In genomic region chr6:37006793-37007339, GRCh38 we compare ENCODE assay signal across 12 cellular contexts. TPM values are rescaled to one million over a fixed set of nuclear protein-coding genes. Genes with fewer than 3 reads are reported as not detected.
DNase-seq lines count a peak whose midpoint lies in the region; ATAC-seq, FAIRE-seq and TF ChIP-seq lines count a peak whose summit lies in the region.
"Had no signal": no experiment of that assay in that cellular context is flagged by ENCODE, and none has a peak within 500 bp of the region (broad histone marks: within the 10 kb centered on the region; RNA-seq: fewer than 3 reads in every experiment).

No MANE protein-coding gene starts in this region.

- WGBS in K562 (ENCODE audit: insufficient coverage, low coverage, missing lambda C conversion rate) = 11% methylated on average over 5 of the region's 5 CpGs

- H3K4me1 ChIP-seq in BLaER1 (peaks cover 93% of the 10 kb centered on the region), HEK293 (ENCODE audit: control insufficient read depth, insufficient read depth, low read length) (no peaks in the 10 kb centered on the region), K562 (replicated peaks in 1 of 2; ENCODE audit: control insufficient read depth in 2 of 2, insufficient read depth in 2 of 2, low read length in 2 of 2) (peaks cover 2 to 16% of the 10 kb centered on the region in 2 experiments; a peak in 4 of 5 replicates), muscle layer of colon (ENCODE audit: insufficient read depth, low read length) (no peaks in the 10 kb centered on the region)

- CTCF ChIA-PET in HEK293 (lab: Yijun Ruan, JAX) (interaction anchor here (0.7 to 2.9 kb wide), 12 partner anchors 12 to 887 kb away, joined by 3 to 50 read pairs (median 4); no protein-coding TSS in a partner anchor), K562 (lab: Yijun Ruan, JAX; ENCODE audit: low intra/inter-chr PET ratio) (interaction anchor here (1.4 kb wide), 1 partner anchor 12 kb away, joined by 3 read pairs; no protein-coding TSS in a partner anchor)

- no peak for FAIRE-seq in K562 (lab: Jason Lieb, UNC)
- FAIRE-seq: bronchial epithelial cell had no signal

- POLR2A ChIA-PET in HEK293 (lab: Yijun Ruan, JAX) = interaction anchor here (0.5 to 1.8 kb wide), 5 partner anchors 9 to 132 kb away, joined by 3 to 20 read pairs (median 5); partner anchors contain the start of genes MTCH1 and PPIL1
- POLR2A ChIA-PET in K562 (lab: Yijun Ruan, JAX) = interaction anchor here (0.5 to 2.1 kb wide), 10 partner anchors 8 to 877 kb away, joined by 3 to 14 read pairs (median 3); no protein-coding TSS in a partner anchor

- H3K9ac ChIP-seq in BLaER1 (no peak overlapping the region), K562 (ENCODE audit: insufficient read depth in 1 of 2, low read depth in 2 of 2, low read length in 2 of 2) (no peak overlapping the region), muscle layer of colon (ENCODE audit: low read length) (no peak overlapping the region)

- TF ChIP-seq CTCF in HEK293 (tag by site-specific recombination; IDR thresholded peaks at IDR 0.05) (no peak), K562 (IDR thresholded peaks at IDR 0.05 in 2 of 3, conservative IDR thresholded peaks at IDR 0.05 in 1 of 3; ENCODE audit: insufficient read depth in 2 of 3, low read depth in 1 of 3, low read length in 3 of 3) (no peak)

- DNase-seq in K562 (ENCODE audit: extremely low read depth in 1 of 4, low spot score in 3 of 4) (no peak), NCI-H1417 (lab: John Stamatoyannopoulos, UW) (no peak), GDM1 (lab: John Stamatoyannopoulos, UW) (no peak), NCI-H526 treated with DMSO at 0.1 percent for 48 hours (lab: John Stamatoyannopoulos, UW) (no peak)
- DNase-seq: activated CD8-positive, alpha-beta memory T cell treated with anti-CD3 and anti-CD28 coated beads for 24 hours had no signal

- ATAC-seq in K562 = no peak
- ATAC-seq in GM21423 (IDR thresholded peaks at IDR 0.05; ENCODE audit: unreplicated experiment) = no peak

- no peaks in the 10 kb centered on the region for H3K36me3 ChIP-seq in BLaER1
- H3K36me3 ChIP-seq in HEK293 (ENCODE audit: control insufficient read depth in 2 of 2, insufficient read depth in 1 of 2, low read length in 2 of 2) = no peaks in the 10 kb centered on the region
- H3K36me3 ChIP-seq in K562 (ENCODE audit: control insufficient read depth, insufficient read depth, low read length) = no peaks in the 10 kb centered on the region
- no peaks in the 10 kb centered on the region for H3K36me3 ChIP-seq in muscle layer of colon (ENCODE audit: insufficient read depth, low read length)

- intact Hi-C loops in K562 (cut with micrococcal nuclease) = loop anchor here (10.0 kb wide), 1 partner anchor 392 kb away; no protein-coding TSS in a partner anchor

- TF ChIP-seq RAD21 in K562 (CRISPR knock-in tag; conservative IDR thresholded peaks at IDR 0.05 in 1 of 2, IDR thresholded peaks at IDR 0.05 in 1 of 2) = no peak

- H3K4me3 ChIP-seq in BLaER1 = no peak overlapping the region
- no peak overlapping the region for H3K4me3 ChIP-seq in HEK293 (ENCODE audit: low read depth, low read length)
- H3K4me3 ChIP-seq in K562 = no peak overlapping the region
- peak overlapping the region; percentile 18 to 20 for H3K4me3 ChIP-seq in muscle layer of colon (ENCODE audit: low read depth in 1 of 2, low read length in 2 of 2)

- H3K27ac ChIP-seq in BLaER1 = no peak overlapping the region
- H3K27ac ChIP-seq in HEK293 (ENCODE audit: extremely low read depth, low read depth, low read length) = no peak overlapping the region
- H3K27ac ChIP-seq in K562 (ENCODE audit: extremely low read depth, low read depth, low read length) = no peak overlapping the region
- H3K27ac ChIP-seq in muscle layer of colon (ENCODE audit: low read depth, low read length) = no peak overlapping the region

- in situ Hi-C loops in K562 (cut with MboI) = loop anchor here (25.0 kb wide), 1 partner anchor 1480 kb away; no protein-coding TSS in a partner anchor

- TF ChIP-seq EP300 in K562 (IDR thresholded peaks at IDR 0.05; ENCODE audit: low read length) = no peak

- H2AFZ ChIP-seq in K562 (ENCODE audit: low read depth, low read length) = no peak overlapping the region

- no peaks in the 10 kb centered on the region for H3K9me1 ChIP-seq in K562 (ENCODE audit: control insufficient read depth, insufficient read depth, low read length)

- no TSS peak for BruUV-seq in K562 (replicated peaks; lab: Mats Ljungman, UMichigan)

- H3K27me3 ChIP-seq in BLaER1 = no peaks in the 10 kb centered on the region
- peaks cover 19 to 61% of the 10 kb centered on the region in 2 experiments; a peak in 4 of 5 replicates for H3K27me3 ChIP-seq in K562 (ENCODE audit: control insufficient read depth in 2 of 2, insufficient read depth in 2 of 2, low read length in 2 of 2)
- H3K27me3 ChIP-seq in muscle layer of colon (ENCODE audit: control insufficient read depth in 1 of 2, insufficient read depth in 2 of 2, low read length in 2 of 2) = no peaks in the 10 kb centered on the region

- H3K79me2 ChIP-seq in K562 (ENCODE audit: control insufficient read depth, insufficient read depth, low read length) = no peaks in the 10 kb centered on the region

- no peak for TF ChIP-seq POLR2A in K562 (conservative IDR thresholded peaks at IDR 0.05)

- H4K20me1 ChIP-seq in BLaER1 (no peaks in the 10 kb centered on the region), K562 (replicated peaks; ENCODE audit: control insufficient read depth, insufficient read depth, low read length) (peaks cover 3% of the 10 kb centered on the region; the same call in 1 of the 2 replicates)

- H3K4me2 ChIP-seq in BLaER1 (peak overlapping the region; percentile 96), K562 (ENCODE audit: insufficient read depth, low read length) (no peak overlapping the region)

- no peaks in the 10 kb centered on the region for H3K9me3 ChIP-seq in BLaER1
- no peaks in the 10 kb centered on the region for H3K9me3 ChIP-seq in HEK293 (ENCODE audit: control insufficient read depth, insufficient read depth, low read depth, low read length)
- H3K9me3 ChIP-seq in K562 (replicated peaks; ENCODE audit: control insufficient read depth, insufficient read depth, low read depth, low read length) = no peaks in the 10 kb centered on the region
- no peaks in the 10 kb centered on the region for H3K9me3 ChIP-seq in muscle layer of colon (ENCODE audit: low read length)

RNA-seq across cellular contexts. Expression of gene FGD2, which starts 1.4 kb away (rescaled TPM):
- 0.30 and 0.49 TPM in 2 replicates for total RNA-seq in K562 (2011; cell fraction: chromatin; rRNA removed; ENCODE audit: low replicate concordance)
- 0.13 TPM in 1 of 2 replicates, not detected in the other for total RNA-seq in K562 (2011; cell fraction: nucleolus; rRNA removed)
- total RNA-seq in K562 (2011; cell fraction: nucleoplasm; rRNA removed) = 0.37 TPM in 1 of 2 replicates, not detected in the other
- total RNA-seq in K562 (2014; rRNA removed) (0.04 TPM in 1 of 2 replicates, not detected in the other), K562 (2014; rRNA removed; fragmentation: Illumina TruSeq; extraction: Trizol) (not detected in 2 replicates), K562 (2015; rRNA removed; fragmentation: Illumina TruSeq; extraction: Trizol) (0.15 TPM in 1 of 2 replicates, not detected in the other), K562 (2021) (0.13 TPM in 1 of 2 replicates, not detected in the other)
- polyA plus RNA-seq in K562 (2011; rRNA removed) (0.04 TPM in 1 of 2 replicates, not detected in the other), K562 (2014; fragmentation: Illumina TruSeq; extraction: Trizol) (not detected in 2 replicates), K562 (2014; fragmentation: Nextera tagmentation; extraction: Ambion mirVana) (not detected), K562 (2014; rRNA removed) (0.09 TPM in 1 of 2 replicates, not detected in the other)
- 0.04 and 0.06 TPM in 2 replicates for polyA plus RNA-seq in K562 (2011; cell fraction: cytosol; rRNA removed)
- 0.15 and 0.44 TPM in 2 replicates for polyA plus RNA-seq in K562 (2011; cell fraction: nucleus; rRNA removed)
- polyA plus RNA-seq in K562 (2012) = 0.17 and 0.42 TPM in 2 replicates
- 0.03 TPM in 1 of 2 replicates, not detected in the other for polyA minus RNA-seq in K562 (2011; rRNA and poly(A)+ RNA removed)
- not detected in 2 replicates for polyA minus RNA-seq in K562 (2011; cell fraction: cytosol; rRNA and poly(A)+ RNA removed)
- 0.33 TPM in 1 of 2 replicates, not detected in the other for polyA minus RNA-seq in K562 (2011; cell fraction: nucleus; rRNA and poly(A)+ RNA removed)
- total RNA-seq: MCF 10A, pulmonary artery endothelial cell had no signal

RNA-seq across cellular contexts. Expression of gene MTCH1, which starts 20.9 kb away (rescaled TPM):
- 102 and 218 TPM in 2 replicates for total RNA-seq in K562 (2011; cell fraction: chromatin; rRNA removed; ENCODE audit: low replicate concordance)
- 162 and 195 TPM in 2 replicates for total RNA-seq in K562 (2011; cell fraction: nucleolus; rRNA removed)
- 126 and 134 TPM in 2 replicates for total RNA-seq in K562 (2011; cell fraction: nucleoplasm; rRNA removed)
- total RNA-seq in K562 (2014; rRNA removed) = 118 and 148 TPM in 2 replicates
- 98.3 and 112 TPM in 2 replicates for total RNA-seq in K562 (2014; rRNA removed; fragmentation: Illumina TruSeq; extraction: Trizol)
- total RNA-seq in K562 (2015; rRNA removed; fragmentation: Illumina TruSeq; extraction: Trizol) = 114 and 122 TPM in 2 replicates
- 153 and 161 TPM in 2 replicates for total RNA-seq in K562 (2021)
- 135 and 137 TPM in 2 replicates for polyA plus RNA-seq in K562 (2011; rRNA removed)
- polyA plus RNA-seq in K562 (2011; cell fraction: cytosol; rRNA removed) = 156 and 157 TPM in 2 replicates
- 338 and 345 TPM in 2 replicates for polyA plus RNA-seq in K562 (2011; cell fraction: nucleus; rRNA removed)
- 148 and 189 TPM in 2 replicates for polyA plus RNA-seq in K562 (2012)
- polyA plus RNA-seq in K562 (2014; fragmentation: Illumina TruSeq; extraction: Trizol) = 125 and 128 TPM in 2 replicates
- polyA plus RNA-seq in K562 (2014; fragmentation: Nextera tagmentation; extraction: Ambion mirVana) = 10 to 100 TPM in 1 of 2 experiments, 1 to 10 TPM in 1; 7.9 to 14.1 TPM
- polyA plus RNA-seq in K562 (2014; rRNA removed) = 102 and 116 TPM in 2 replicates
- polyA minus RNA-seq in K562 (2011; rRNA and poly(A)+ RNA removed) = 101 and 125 TPM in 2 replicates
- polyA minus RNA-seq in K562 (2011; cell fraction: cytosol; rRNA and poly(A)+ RNA removed) = 65.4 and 66.7 TPM in 2 replicates
- polyA minus RNA-seq in K562 (2011; cell fraction: nucleus; rRNA and poly(A)+ RNA removed) = 139 and 166 TPM in 2 replicates

RNA-seq across cellular contexts. Expression of gene PI16, which starts 52.3 kb away (rescaled TPM):
- total RNA-seq in K562 (2011; cell fraction: chromatin; rRNA removed; ENCODE audit: low replicate concordance) = 0.42 TPM in 1 of 2 replicates, not detected in the other
- 0.33 TPM in 1 of 2 replicates, not detected in the other for total RNA-seq in K562 (2011; cell fraction: nucleolus; rRNA removed)
- 0.15 and 0.84 TPM in 2 replicates for total RNA-seq in K562 (2011; cell fraction: nucleoplasm; rRNA removed)
- total RNA-seq in K562 (2014; rRNA removed) (0.12 and 0.18 TPM in 2 replicates), K562 (2014; rRNA removed; fragmentation: Illumina TruSeq; extraction: Trizol) (not detected in 2 replicates), K562 (2015; rRNA removed; fragmentation: Illumina TruSeq; extraction: Trizol) (not detected in 2 replicates), K562 (2021) (0.18 TPM in 1 of 2 replicates, not detected in the other)
- polyA plus RNA-seq in K562 (2011; rRNA removed) (0.06 TPM in 1 of 2 replicates, not detected in the other), K562 (2014; fragmentation: Illumina TruSeq; extraction: Trizol) (0.08 TPM in 1 of 2 replicates, not detected in the other), K562 (2014; fragmentation: Nextera tagmentation; extraction: Ambion mirVana) (not detected), K562 (2014; rRNA removed) (0.54 TPM in 1 of 2 replicates, not detected in the other)
- polyA plus RNA-seq in K562 (2011; cell fraction: cytosol; rRNA removed) = not detected in 2 replicates
- 0.06 and 0.13 TPM in 2 replicates for polyA plus RNA-seq in K562 (2011; cell fraction: nucleus; rRNA removed)
- 0.10 and 0.64 TPM in 2 replicates for polyA plus RNA-seq in K562 (2012)
- polyA minus RNA-seq in K562 (2011; rRNA and poly(A)+ RNA removed) = not detected in 2 replicates
- polyA minus RNA-seq in K562 (2011; cell fraction: cytosol; rRNA and poly(A)+ RNA removed) = not detected in 2 replicates
- 0.33 TPM in 1 of 2 replicates, not detected in the other for polyA minus RNA-seq in K562 (2011; cell fraction: nucleus; rRNA and poly(A)+ RNA removed)
- total RNA-seq: bronchial epithelial cell, MCF 10A had no signal

Comparison
In these comparisons a context has a peak if more than half of its experiments do, and no peak if none do; other contexts are left out.
1. H3K4me3 ChIP-seq: peak in muscle layer of colon (2 of 2); none in BLaER1 (single experiment), HEK293 (single experiment) and K562 (single experiment).